Comparison of ENCODE assay signal across 8 cellular contexts in the genomic region with DNA sequence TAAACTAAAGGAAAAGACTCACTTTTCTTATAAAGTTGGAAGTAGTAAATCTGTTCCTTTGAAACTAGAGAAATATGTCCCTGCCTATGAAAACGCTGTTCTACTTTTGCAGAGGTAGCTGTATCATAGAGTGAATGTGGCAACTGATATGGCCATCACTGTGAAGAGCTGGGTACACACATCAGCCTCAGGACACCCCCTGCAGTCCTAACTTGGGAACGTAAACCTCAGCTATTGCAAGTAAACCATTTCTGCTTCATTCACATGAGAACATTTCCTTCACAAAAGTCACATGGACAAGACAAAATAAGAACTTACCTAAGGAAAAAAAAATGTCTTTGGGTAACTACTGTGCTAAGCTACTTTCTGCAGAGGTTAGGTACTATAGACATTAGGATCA.
A peak's percentile ranks its signal among the peaks of the same experiment; 100 is the strongest.
DNase-seq lines count a peak whose midpoint lies in the region; ATAC-seq, FAIRE-seq and TF ChIP-seq lines count a peak whose summit lies in the region.

No MANE protein-coding gene starts in this region.

- ATAC-seq in lower lobe of right lung = peak; percentile 62 to 68
- no peak for ATAC-seq in GM18517 (IDR thresholded peaks at IDR 0.05; ENCODE audit: unreplicated experiment)
- no peak for ATAC-seq in GM21367 (IDR thresholded peaks at IDR 0.05; ENCODE audit: unreplicated experiment)
- no peak for ATAC-seq in HG03280 (IDR thresholded peaks at IDR 0.05; ENCODE audit: unreplicated experiment)

- H3K4me3 ChIP-seq in HL-60 (replicated peaks; ENCODE audit: insufficient read depth, low read length) (no peak overlapping the region), lower lobe of right lung (no peak overlapping the region)

- DNase-seq in HL-60 (ENCODE audit: low read depth in 1 of 2, low spot score in 1 of 2) (peak; percentile 10 to 38), lower lobe of right lung (no peak), GM12891 (ENCODE audit: insufficient read length, low spot score) (no peak)
- DNase-seq in activated CD4-positive, alpha-beta memory T cell treated with anti-CD3 and anti-CD28 coated beads, Interleukin-2, amount 10 ng/mL, durations not matched to agents 7 days and 5 days = peak; percentile 42

- no peak overlapping the region for H3K27ac Mint-ChIP-seq in activated CD4-positive, alpha-beta memory T cell treated with anti-CD3 and anti-CD28 coated beads, Interleukin-2, amount 10 ng/mL, durations not matched to agents 7 days and 5 days

- intact Hi-C loops in lower lobe of right lung (cut with DNase I) = no loop called here

- FAIRE-seq in GM12891 (lab: Jason Lieb, UNC) = no peak

- CTCF ChIA-PET in activated CD4-positive, alpha-beta memory T cell treated with anti-CD3 and anti-CD28 coated beads, Interleukin-2, amount 10 ng/mL, durations not matched to agents 7 days and 5 days (lab: Charles Lee) = interaction anchor here (1.3 to 1.4 kb wide), 2 partner anchors 347 to 348 kb away, joined by 3 read pairs; no protein-coding TSS in a partner anchor

- no peaks in the 10 kb centered on the region for H3K36me3 ChIP-seq in lower lobe of right lung

- H3K4me3 Mint-ChIP-seq in activated CD4-positive, alpha-beta memory T cell treated with anti-CD3 and anti-CD28 coated beads, Interleukin-2, amount 10 ng/mL, durations not matched to agents 7 days and 5 days = no peak overlapping the region

- no peaks in the 10 kb centered on the region for H3K4me1 ChIP-seq in lower lobe of right lung

- no peaks in the 10 kb centered on the region for H3K4me1 Mint-ChIP-seq in activated CD4-positive, alpha-beta memory T cell treated with anti-CD3 and anti-CD28 coated beads, Interleukin-2, amount 10 ng/mL, durations not matched to agents 7 days and 5 days

- H3K9me3 Mint-ChIP-seq in activated CD4-positive, alpha-beta memory T cell treated with anti-CD3 and anti-CD28 coated beads, Interleukin-2, amount 10 ng/mL, durations not matched to agents 7 days and 5 days = no peaks in the 10 kb centered on the region

- no peaks in the 10 kb centered on the region for H3K9me3 ChIP-seq in lower lobe of right lung

- TF ChIP-seq CTCF in GM12874 (IDR thresholded peaks at IDR 0.05; ENCODE audit: insufficient read depth, low read depth, low read length) = peak; percentile 42; the same call in 1 of the 2 replicates
- peak; percentile 41 for TF ChIP-seq CTCF in HL-60 (IDR thresholded peaks at IDR 0.05; ENCODE audit: insufficient read depth, low read length)
- TF ChIP-seq CTCF in lower lobe of right lung (IDR thresholded peaks at IDR 0.05) = peak; percentile 22

- no peak for TF ChIP-seq POLR2A in GM12891 (IDR thresholded peaks at IDR 0.05; ENCODE audit: low read depth, low read length)

- POLR2A ChIA-PET in activated CD4-positive, alpha-beta memory T cell treated with anti-CD3 and anti-CD28 coated beads, Interleukin-2, amount 10 ng/mL, durations not matched to agents 7 days and 5 days (lab: Charles Lee) = no interaction called here

- no peak overlapping the region for H3K27ac ChIP-seq in HL-60 (replicated peaks)
- no peak overlapping the region for H3K27ac ChIP-seq in lower lobe of right lung

- H3K36me3 Mint-ChIP-seq in activated CD4-positive, alpha-beta memory T cell treated with anti-CD3 and anti-CD28 coated beads, Interleukin-2, amount 10 ng/mL, durations not matched to agents 7 days and 5 days (ENCODE audit: low read depth) = no peaks in the 10 kb centered on the region

- no peaks in the 10 kb centered on the region for H3K27me3 ChIP-seq in HL-60 (ENCODE audit: insufficient read depth, poor library complexity, severe bottlenecking)
- no peaks in the 10 kb centered on the region for H3K27me3 ChIP-seq in lower lobe of right lung (ENCODE audit: low read depth)

- H3K27me3 Mint-ChIP-seq in activated CD4-positive, alpha-beta memory T cell treated with anti-CD3 and anti-CD28 coated beads, Interleukin-2, amount 10 ng/mL, durations not matched to agents 7 days and 5 days = no peaks in the 10 kb centered on the region

TF ChIP-seq in GM12891, 5 proteins besides CTCF, POLR2A, EP300 and RAD21:
- TF ChIP-seq TAF1 (IDR thresholded peaks at IDR 0.05; ENCODE audit: low read depth, low read length) (no peak), POU2F2 (IDR thresholded peaks at IDR 0.05; ENCODE audit: low read depth, low read length) (no peak), PAX5 (IDR thresholded peaks at IDR 0.05; ENCODE audit: insufficient read depth, low read length, severe bottlenecking) (no peak), SPI1 (IDR thresholded peaks at IDR 0.05; ENCODE audit: low read depth, low read length) (no peak), POLR2AphosphoS5 (IDR thresholded peaks at IDR 0.05; ENCODE audit: low read depth, low read length) (no peak)

Comparison
In these comparisons a context has a peak if more than half of its experiments do, and no peak if none do; other contexts are left out.
1. DNase-seq: peak in HL-60 (2 of 2) and activated CD4-positive, alpha-beta memory T cell treated with anti-CD3 and anti-CD28 coated beads, Interleukin-2, amount 10 ng/mL, durations not matched to agents 7 days and 5 days (single experiment); none in lower lobe of right lung (single experiment) and GM12891 (single experiment).
2. ATAC-seq: peak in lower lobe of right lung (2 of 2); none in GM18517 (single experiment), GM21367 (single experiment) and HG03280 (single experiment).
3. Peak in every context shown above with its lines, with median percentiles within 50 percentile points of each other: CTCF ChIP-seq.